Comparison of ENCODE assay signal across 8 cellular contexts in the genomic region with DNA sequence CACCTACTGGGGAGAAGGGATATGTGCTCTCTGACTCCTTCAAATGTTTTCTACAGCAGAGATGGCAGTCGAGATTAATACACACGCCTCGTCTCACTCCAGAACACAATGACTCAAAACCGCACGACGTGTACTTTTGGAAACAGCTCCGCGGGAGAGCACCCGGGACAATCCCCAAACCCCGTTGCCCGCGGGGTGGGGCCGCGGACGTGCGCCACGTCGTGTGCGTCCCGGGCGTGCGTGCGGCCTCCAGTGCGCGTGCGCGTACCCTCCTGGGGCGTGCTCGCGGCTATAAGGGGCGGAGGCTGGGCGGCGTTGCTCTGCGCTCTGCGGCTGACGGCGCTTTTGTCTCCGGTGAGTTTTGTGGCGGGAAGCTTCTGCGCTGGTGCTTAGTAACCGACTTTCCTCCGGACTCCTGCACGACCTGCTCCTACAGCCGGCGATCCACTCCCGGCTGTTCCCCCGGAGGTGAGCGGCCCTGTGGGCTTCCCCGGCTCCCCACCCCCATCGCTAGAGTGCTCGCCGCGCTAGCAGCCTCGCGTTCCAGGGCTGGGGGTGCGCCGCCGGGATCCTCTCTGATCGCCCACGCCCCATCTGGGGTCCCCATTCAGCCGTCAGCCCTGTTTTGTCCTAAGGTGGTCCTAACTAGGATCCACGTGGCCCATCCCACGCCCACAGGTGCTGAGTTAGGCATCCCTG. TPM values are rescaled to one million over a fixed set of nuclear protein-coding genes. Genes with fewer than 3 reads are reported as not detected.
DNase-seq lines count a peak whose midpoint lies in the region; ATAC-seq and TF ChIP-seq lines count a peak whose summit lies in the region.

A gene with protein sequence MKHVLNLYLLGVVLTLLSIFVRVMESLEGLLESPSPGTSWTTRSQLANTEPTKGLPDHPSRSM (plus strand): TSS at position 323 of the 699 bp plus-strand sequence. CDS start 1,391 bp downstream, outside the sequence.

- peak within 1 kb of the TSS; percentile 96 for H3K4me3 Mint-ChIP-seq in natural killer cell treated with Interleukin-12 subunit alpha and Interleukin-12 subunit beta and Interleukin-15 and Interleukin-18, amount 100 ng/mL, for 72 hours

- H3K27me3 ChIP-seq in H7 (ENCODE audit: control insufficient read depth, insufficient read depth, low read length) (no peaks in the 10 kb centered on the region), Loucy (ENCODE audit: insufficient read depth, low read length, poor library complexity, severe bottlenecking) (no peaks in the 10 kb centered on the region), RWPE2 (ENCODE audit: insufficient read depth, poor library complexity, severe bottlenecking) (no peaks in the 10 kb centered on the region)

- peaks cover 50% of the 10 kb centered on the region for H3K79me2 ChIP-seq in Loucy (ENCODE audit: insufficient read depth, low read length)

- H3K4me2 ChIP-seq in Loucy (ENCODE audit: low read depth, low read length, poor library complexity, severe bottlenecking), result peak within 1 kb of the TSS; percentile 92

- peaks cover 34 to 36% of the 10 kb centered on the region in 2 donors for H3K4me1 Mint-ChIP-seq in natural killer cell treated with Interleukin-12 subunit alpha and Interleukin-12 subunit beta and Interleukin-15 and Interleukin-18, amount 100 ng/mL, for 72 hours (ENCODE audit: low read depth in 2 of 2)

- H3K4me1 ChIP-seq in Loucy (ENCODE audit: insufficient read depth, low read length, poor library complexity, severe bottlenecking) (peaks cover 52% of the 10 kb centered on the region), RWPE2 (ENCODE audit: insufficient read depth, poor library complexity, severe bottlenecking) (no peaks in the 10 kb centered on the region)

- H3K9me2 ChIP-seq in Loucy (replicated peaks; ENCODE audit: low read depth, low read length), result no peaks in the 10 kb centered on the region

- H3F3A ChIP-seq in Loucy (ENCODE audit: low read depth), result no peaks in the 10 kb centered on the region

- H3K36me3 ChIP-seq in H7 (replicated peaks; ENCODE audit: control insufficient read depth, insufficient read depth, low read length) (peaks cover 5% of the 10 kb centered on the region), Loucy (ENCODE audit: insufficient read depth, low read length) (no peaks in the 10 kb centered on the region), RWPE2 (ENCODE audit: low read depth) (peaks cover 14% of the 10 kb centered on the region)

- H2AFZ ChIP-seq in Loucy (ENCODE audit: low read length), result peak within 1 kb of the TSS; percentile 89

- peaks cover 14 to 19% of the 10 kb centered on the region in 2 donors for H3K27me3 Mint-ChIP-seq in natural killer cell treated with Interleukin-12 subunit alpha and Interleukin-12 subunit beta and Interleukin-15 and Interleukin-18, amount 100 ng/mL, for 72 hours

- peak within 1 kb of the TSS; percentile 94 for H3K9ac ChIP-seq in Loucy (ENCODE audit: low read depth, low read length, poor library complexity, severe bottlenecking)

- H3K36me3 Mint-ChIP-seq in natural killer cell treated with Interleukin-12 subunit alpha and Interleukin-12 subunit beta and Interleukin-15 and Interleukin-18, amount 100 ng/mL, for 72 hours, result no peaks in the 10 kb centered on the region

- peak; percentile 89 for ATAC-seq in RWPE2 (ENCODE audit: low read depth)
- ATAC-seq in natural killer cell treated with Interleukin-12 subunit alpha and Interleukin-12 subunit beta and Interleukin-15 and Interleukin-18, amount 100 ng/mL, for 72 hours, result peak; percentile 93 to 95

- peak within 1 kb of the TSS; percentile 72 to 95 for H3K27ac Mint-ChIP-seq in natural killer cell treated with Interleukin-12 subunit alpha and Interleukin-12 subunit beta and Interleukin-15 and Interleukin-18, amount 100 ng/mL, for 72 hours

- peaks cover 32% of the 10 kb centered on the region for H4K20me1 ChIP-seq in Loucy (ENCODE audit: insufficient read depth, low read length, poor library complexity, severe bottlenecking)

- H3K9me3 ChIP-seq in Loucy (ENCODE audit: insufficient read depth, low read depth, low read length), result no peaks in the 10 kb centered on the region
- H3K9me3 ChIP-seq in RWPE2 (ENCODE audit: severe bottlenecking), result no peaks in the 10 kb centered on the region

- DNase-seq in ELF-1 (ENCODE audit: low read depth, low spot score), result peak; percentile 92
- peak; percentile 95 for DNase-seq in H7
- peak; percentile 87 for DNase-seq in RWPE2 (ENCODE audit: low spot score)
- DNase-seq in activated T-helper 9 cell treated with anti-CD3 and anti-CD28 coated beads, Interleukin-2, amount 50 U/mL, for 16 hours (ENCODE audit: low read depth), result peak; percentile 95
- peak; percentile 97 for DNase-seq in fibroblast of pulmonary artery (ENCODE audit: low read depth)
- peak; percentile 98 for DNase-seq in natural killer cell treated with Interleukin-12 subunit alpha and Interleukin-12 subunit beta and Interleukin-15 and Interleukin-18, amount 100 ng/mL, for 72 hours (ENCODE audit: low spot score)
- peak; percentile 92 for DNase-seq in stimulated activated naive CD4-positive, alpha-beta T cell treated with Interleukin-2 at 50 U/mL for 16 hours (lab: John Stamatoyannopoulos, UW)

- TF ChIP-seq CTCF in Loucy (conservative IDR thresholded peaks at IDR 0.05; ENCODE audit: low read length) (no peak), RWPE2 (IDR thresholded peaks at IDR 0.05; ENCODE audit: poor library complexity, severe bottlenecking) (no peak), fibroblast of pulmonary artery (IDR thresholded peaks at IDR 0.05; ENCODE audit: low read length, missing control alignments) (no peak)

- H3K4me3 ChIP-seq in H7 (ENCODE audit: insufficient read depth, low read depth, low read length) (peak within 1 kb of the TSS; percentile 93), Loucy (ENCODE audit: low read length, poor library complexity, severe bottlenecking) (peak within 1 kb of the TSS; percentile 87), RWPE2 (ENCODE audit: severe bottlenecking) (peak within 1 kb of the TSS; percentile 64), fibroblast of pulmonary artery (replicated peaks; ENCODE audit: low read depth, low read length) (peak within 1 kb of the TSS; percentile 97)

- peak within 1 kb of the TSS; percentile 53 for H3K27ac ChIP-seq in RWPE2 (ENCODE audit: poor library complexity, severe bottlenecking)

- no peaks in the 10 kb centered on the region for H3K9me3 Mint-ChIP-seq in natural killer cell treated with Interleukin-12 subunit alpha and Interleukin-12 subunit beta and Interleukin-15 and Interleukin-18, amount 100 ng/mL, for 72 hours

RNA-seq across cellular contexts. Expression of the gene that starts here (rescaled TPM):
- 26.0 and 31.3 TPM in 2 replicates for total RNA-seq in H7 (2014; rRNA removed; shearing (Covaris generic))
- total RNA-seq in natural killer cell treated with Interleukin-12 subunit alpha and Interleukin-12 subunit beta and Interleukin-15 and Interleukin-18, amount 100 ng/mL, for 72 hours, result 1 to 10 TPM; 3.8 to 9.1 TPM

Comparison
In these comparisons a context has a peak if more than half of its experiments do, and no peak if none do; other contexts are left out.
1. Peak in every context shown above with its lines: DNase-seq, ATAC-seq, H3K4me3 ChIP-seq and H3K27ac ChIP-seq.